Comparison of ENCODE assay signal across 19 cellular contexts in genomic region chr11:2537010-2537695, GRCh38.
"Had no signal": no experiment of that assay in that cellular context is flagged by ENCODE, and none has a peak within 500 bp of the region (broad histone marks: within the 10 kb centered on the region; RNA-seq: fewer than 3 reads in every experiment).

No MANE protein-coding gene starts in this region.

- H3K27ac ChIP-seq: epithelial cell of prostate, upper lobe of left lung had no signal

- H3K36me3 ChIP-seq: upper lobe of left lung had no signal

- ATAC-seq: activated CD4-positive, alpha-beta T cell treated with anti-CD3 and anti-CD28 coated beads for 36 hours; activated T-cell treated with anti-CD3 and anti-CD28 coated beads, Interleukin-2, amount 50 U/mL, for 4 hours; stimulated activated naive CD8-positive, alpha-beta T cell treated with anti-CD3 and anti-CD28 coated beads, Interleukin-15, Interleukin-2, amounts not matched to agents 100 U/mL and 50 U/mL, for 24 hours; WTC11 had no signal

- H3K4me3 ChIP-seq: upper lobe of left lung had no signal

- H3K9me3 ChIP-seq: upper lobe of left lung had no signal

- DNase-seq: activated CD4-positive, alpha-beta T cell treated with anti-CD3 and anti-CD28 coated beads for 36 hours; activated CD4-positive, alpha-beta T cell treated with anti-CD3 and anti-CD28 coated beads, Interleukin-2, amount 50 U/mL, for 4 hours; activated CD8-positive, alpha-beta memory T cell treated with anti-CD3 and anti-CD28 coated beads, Interleukin-2, amount 50 U/mL, for 48 hours; activated naive CD4-positive, alpha-beta T cell treated with Interleukin-2 at 50 U/mL for 16 hours; activated T-cell treated with anti-CD3 and anti-CD28 coated beads, Interleukin-2, amount 50 U/mL, for 4 hours; amygdala; cerebellar nuclear complex; cortex of kidney; midbrain; nephron progenitor cell; nucleus accumbens; stimulated activated CD4-positive, alpha-beta T cell treated with anti-CD3 and anti-CD28 coated beads, Interleukin-4, amount 100 ng/mL, for 24 hours; stimulated activated naive CD8-positive, alpha-beta T cell treated with anti-CD3 and anti-CD28 coated beads, Interleukin-15, Interleukin-2, amounts not matched to agents 100 U/mL and 50 U/mL, for 24 hours; T1000 had no signal

- FAIRE-seq: bronchial epithelial cell, keratinocyte had no signal

- H3K27me3 ChIP-seq: upper lobe of left lung had no signal
